1 cellular context compared by ENCODE assay signal in genomic region chr4:80921441-80921840, GRCh38.
TF ChIP-seq lines count a peak whose summit lies in the region.

No MANE protein-coding gene starts in this region.

TF ChIP-seq in SK-N-SH treated with all-trans-retinoic acid at 6 μM for 48 hours, 23 proteins besides CTCF, POLR2A, EP300 and RAD21 (continued from another document):
- no peak for TF ChIP-seq POU6F1 (CRISPR knock-in tag; IDR thresholded peaks at IDR 0.05; ENCODE audit: borderline replicate concordance, low read depth)
- no peak for TF ChIP-seq OSR1 (CRISPR knock-in tag; IDR thresholded peaks at IDR 0.05)
- no peak for TF ChIP-seq SNAI2 (CRISPR knock-in tag; IDR thresholded peaks at IDR 0.05)
- no peak for TF ChIP-seq ISL1 (CRISPR knock-in tag; IDR thresholded peaks at IDR 0.05)
- no peak for TF ChIP-seq TCF4 (CRISPR knock-in tag; IDR thresholded peaks at IDR 0.05; ENCODE audit: borderline replicate concordance)
- TF ChIP-seq CREB5 (CRISPR knock-in tag; IDR thresholded peaks at IDR 0.05; ENCODE audit: low read depth) = no peak
- no peak for TF ChIP-seq BACH2 (CRISPR knock-in tag; IDR thresholded peaks at IDR 0.05; ENCODE audit: borderline replicate concordance)
- no peak for TF ChIP-seq ZFP3 (CRISPR knock-in tag; IDR thresholded peaks at IDR 0.05)
- TF ChIP-seq ARNTL (CRISPR knock-in tag; IDR thresholded peaks at IDR 0.05; ENCODE audit: borderline replicate concordance, low read depth) = no peak
- TF ChIP-seq PATZ1 (CRISPR knock-in tag; IDR thresholded peaks at IDR 0.05; ENCODE audit: borderline replicate concordance) = no peak
- TF ChIP-seq RARB (CRISPR knock-in tag; IDR thresholded peaks at IDR 0.05) = no peak
- no peak for TF ChIP-seq ZNF565 (CRISPR knock-in tag; conservative IDR thresholded peaks at IDR 0.05; ENCODE audit: low read depth)
- no peak for TF ChIP-seq ESRRG (CRISPR knock-in tag; IDR thresholded peaks at IDR 0.05)
- TF ChIP-seq TOX (CRISPR knock-in tag; IDR thresholded peaks at IDR 0.05; ENCODE audit: borderline replicate concordance) = no peak
- TF ChIP-seq PPARA (CRISPR knock-in tag; IDR thresholded peaks at IDR 0.05; ENCODE audit: borderline replicate concordance) = no peak
